In the genomic region with DNA sequence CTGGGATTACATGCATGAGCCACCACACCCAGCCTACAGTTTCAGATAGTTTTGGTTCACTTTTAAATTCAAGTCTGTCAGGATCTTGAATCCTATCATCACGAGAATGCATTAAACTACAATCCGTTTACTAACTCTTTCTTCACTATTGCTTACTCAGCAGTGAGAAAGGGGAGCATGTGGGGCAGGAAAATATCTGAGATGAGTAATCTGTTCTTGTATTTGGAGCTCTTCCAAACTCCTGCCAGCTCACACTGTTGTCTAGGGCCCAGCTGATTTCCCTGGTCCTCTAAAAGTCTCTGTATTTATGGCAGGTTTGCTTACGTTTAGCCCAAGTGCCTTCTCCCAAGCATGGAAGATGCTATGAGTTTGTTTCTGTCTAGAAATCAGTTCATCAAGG, we compare ENCODE assay signal across 16 cellular contexts.
DNase-seq lines count a peak whose midpoint lies in the region; ATAC-seq, FAIRE-seq and TF ChIP-seq lines count a peak whose summit lies in the region.
"Had no signal": no experiment of that assay in that cellular context is flagged by ENCODE, and none has a peak within 500 bp of the region (broad histone marks: within the 10 kb centered on the region; RNA-seq: fewer than 3 reads in every experiment).

No MANE protein-coding gene starts in this region.

- H3K4me1 ChIP-seq in GM23248 (ENCODE audit: insufficient read depth) (no peaks in the 10 kb centered on the region), RWPE2 (ENCODE audit: insufficient read depth, poor library complexity, severe bottlenecking) (no peaks in the 10 kb centered on the region)
- H3K4me1 ChIP-seq: gastrocnemius medialis had no signal

- peak; percentile 98 for ATAC-seq in RWPE2 (ENCODE audit: low read depth)
- ATAC-seq: gastrocnemius medialis, sciatic nerve had no signal

- H3K36me3 ChIP-seq in GM23248 (ENCODE audit: low read depth) (no peaks in the 10 kb centered on the region), RWPE2 (ENCODE audit: low read depth) (no peaks in the 10 kb centered on the region)
- H3K36me3 ChIP-seq: gastrocnemius medialis had no signal

- no peaks in the 10 kb centered on the region for H4K20me1 ChIP-seq in GM23248 (ENCODE audit: insufficient read depth)

- no peaks in the 10 kb centered on the region for H3K79me2 ChIP-seq in GM23248 (ENCODE audit: insufficient read depth)

- peak; percentile 67 for DNase-seq in GM23248
- DNase-seq in RWPE2 (ENCODE audit: low spot score): no peak
- peak; percentile 45 for DNase-seq in epithelial cell of proximal tubule (ENCODE audit: low read depth)
- DNase-seq in myocyte (ENCODE audit: low read depth): peak; percentile 48
- DNase-seq in retina: no peak
- no peak for DNase-seq in KBM-7
- no peak for DNase-seq in GM19239 (ENCODE audit: insufficient read length, low spot score)
- DNase-seq in stimulated activated naive CD4-positive, alpha-beta T cell treated with Interleukin-2 at 50 U/mL for 16 hours (lab: John Stamatoyannopoulos, UW): no peak
- DNase-seq: activated naive CD4-positive, alpha-beta T cell treated with Interleukin-2 at 50 U/mL for 16 hours; CD4-positive, CD25-positive, alpha-beta regulatory T cell; cerebellar nuclear complex; gastrocnemius medialis; islet precursor cell; NCI-H1105; NCI-H526 had no signal

- in situ Hi-C loops in GM23248 (cut with MboI): no loop called here
- in situ Hi-C loops in KBM-7 (cut with MboI; ENCODE audit: low pct_unique_long_range_greater_than_20kb, low sequenced_read_pairs): no loop called here

- FAIRE-seq in GM19239 (lab: Jason Lieb, UNC): no peak

- H3K9me2 ChIP-seq in GM23248 (ENCODE audit: insufficient read depth): no peaks in the 10 kb centered on the region

- no peak overlapping the region for H3K4me2 ChIP-seq in GM23248 (ENCODE audit: unreplicated experiment)

- H3K9me3 ChIP-seq in GM23248 (ENCODE audit: low read depth) (no peaks in the 10 kb centered on the region), RWPE2 (ENCODE audit: severe bottlenecking) (peaks cover 23% of the 10 kb centered on the region)

- WGBS in GM23248 (ENCODE audit: low coverage in 1 of 2, low lambda C conversion rate in 2 of 2, missing lambda C conversion rate in 2 of 2), 2 experiments: 22 to 24% methylated on average over 3 of the region's 3 CpGs

- no peaks in the 10 kb centered on the region for H3F3A ChIP-seq in GM23248 (ENCODE audit: insufficient read depth)

- no peak overlapping the region for H3K4me3 ChIP-seq in GM23248
- no peak overlapping the region for H3K4me3 ChIP-seq in RWPE2 (ENCODE audit: severe bottlenecking)
- no peak overlapping the region for H3K4me3 ChIP-seq in epithelial cell of proximal tubule (ENCODE audit: low read depth, low read length)
- H3K4me3 ChIP-seq: gastrocnemius medialis had no signal

- H3K27me3 ChIP-seq in GM23248 (replicated peaks; ENCODE audit: insufficient read depth): peaks cover 2% of the 10 kb centered on the region; the same call in 1 of the 2 replicates
- H3K27me3 ChIP-seq in RWPE2 (ENCODE audit: insufficient read depth, poor library complexity, severe bottlenecking): no peaks in the 10 kb centered on the region
- H3K27me3 ChIP-seq: gastrocnemius medialis had no signal

- no peak for TF ChIP-seq CTCF in RWPE2 (IDR thresholded peaks at IDR 0.05; ENCODE audit: poor library complexity, severe bottlenecking)
- TF ChIP-seq CTCF in epithelial cell of proximal tubule (conservative IDR thresholded peaks at IDR 0.05; ENCODE audit: low read depth, low read length): no peak

- H3K27ac ChIP-seq in GM23248 (no peak overlapping the region), RWPE2 (ENCODE audit: poor library complexity, severe bottlenecking) (no peak overlapping the region)
- H3K27ac ChIP-seq: gastrocnemius medialis had no signal

- no peak overlapping the region for H2AFZ ChIP-seq in GM23248

- no peak overlapping the region for H3K9ac ChIP-seq in GM23248

Comparison
In these comparisons a context has a peak if more than half of its experiments do, and no peak if none do; other contexts are left out.
1. DNase-seq: peak in GM23248 (single experiment), epithelial cell of proximal tubule (single experiment) and myocyte (single experiment); none in RWPE2 (single experiment), retina (single experiment), KBM-7 (single experiment), GM19239 (single experiment) and stimulated activated naive CD4-positive, alpha-beta T cell treated with Interleukin-2 at 50 U/mL for 16 hours (single experiment).